ENCODE assay signal across 18 cellular contexts in genomic region chr6:168194732-168195565, GRCh38.
A peak's percentile ranks its signal among the peaks of the same experiment; 100 is the strongest.
DNase-seq lines count a peak whose midpoint lies in the region; ATAC-seq and TF ChIP-seq lines count a peak whose summit lies in the region.
"Had no signal": no experiment of that assay in that cellular context is flagged by ENCODE, and none has a peak within 500 bp of the region (broad histone marks: within the 10 kb centered on the region; RNA-seq: fewer than 3 reads in every experiment).

No MANE protein-coding gene starts in this region.

- H3K27me3 ChIP-seq in SK-N-SH (ENCODE audit: insufficient read depth), result no peaks in the 10 kb centered on the region
- no peaks in the 10 kb centered on the region for H3K27me3 ChIP-seq in liver (ENCODE audit: control insufficient read depth in 4 of 4, insufficient read depth in 4 of 4, low read length in 3 of 4)
- no peaks in the 10 kb centered on the region for H3K27me3 ChIP-seq in sigmoid colon

- ATAC-seq in SK-N-SH treated with all-trans-retinoic acid at 6 μM for 48 hours (no peak), HG03135 (IDR thresholded peaks at IDR 0.05; ENCODE audit: unreplicated experiment) (no peak)
- ATAC-seq in central memory CD8-positive, alpha-beta T cell (replicated peaks; ENCODE audit: extremely low read depth, poor library complexity, severe bottlenecking), result no peak
- ATAC-seq: heart left ventricle; mucosa of descending colon; PC-3; stimulated activated naive CD8-positive, alpha-beta T cell treated with anti-CD3 and anti-CD28 coated beads, Interleukin-15, amount 100 ng/mL, for 72 hours had no signal

- TF ChIP-seq CTCF in SK-N-SH (IDR thresholded peaks at IDR 0.05) (no peak), liver (IDR thresholded peaks at IDR 0.05; ENCODE audit: low read depth, low read length, missing input control) (no peak), sigmoid colon (IDR thresholded peaks at IDR 0.05) (no peak), RWPE1 (conservative IDR thresholded peaks at IDR 0.05; ENCODE audit: low read depth) (no peak)

- H3K9me3 Mint-ChIP-seq in central memory CD8-positive, alpha-beta T cell, result no peaks in the 10 kb centered on the region
- H3K9me3 Mint-ChIP-seq: stimulated activated naive CD8-positive, alpha-beta T cell treated with anti-CD3 and anti-CD28 coated beads, Interleukin-15, amount 100 ng/mL, for 72 hours; T-helper 1 cell treated with Interleukin-12 subunit alpha and Interleukin-12 subunit beta and Interleukin-4 antibody, amounts not matched to agents 30 μg/mL and 1 μg/mL, for 36 hours had no signal

- TF ChIP-seq POLR2A in sigmoid colon (IDR thresholded peaks at IDR 0.05), result no peak

- no peaks in the 10 kb centered on the region for H3K36me3 ChIP-seq in SK-N-SH (replicated peaks in 1 of 2; ENCODE audit: control insufficient read depth in 1 of 2, insufficient read depth in 2 of 2, low read length in 1 of 2)
- H3K36me3 ChIP-seq in liver (ENCODE audit: control insufficient read depth in 4 of 4, insufficient read depth in 3 of 4, low read depth in 1 of 4, low read length in 3 of 4), result no peaks in the 10 kb centered on the region
- no peaks in the 10 kb centered on the region for H3K36me3 ChIP-seq in sigmoid colon
- H3K36me3 ChIP-seq: heart left ventricle, WERI-Rb-1 had no signal

- H4K20me1 ChIP-seq in SK-N-SH (ENCODE audit: insufficient read depth), result no peaks in the 10 kb centered on the region

- H3K27ac Mint-ChIP-seq in central memory CD8-positive, alpha-beta T cell (ENCODE audit: low read depth), result peak overlapping the region; percentile 64
- H3K27ac Mint-ChIP-seq: B cell; stimulated activated naive CD8-positive, alpha-beta T cell treated with anti-CD3 and anti-CD28 coated beads, Interleukin-15, amount 100 ng/mL, for 72 hours; T-helper 1 cell treated with Interleukin-12 subunit alpha and Interleukin-12 subunit beta and Interleukin-4 antibody, amounts not matched to agents 30 μg/mL and 1 μg/mL, for 36 hours had no signal

- no peak overlapping the region for H2AFZ ChIP-seq in SK-N-SH (ENCODE audit: low read depth)

- intact Hi-C loops in sigmoid colon (cut with DNase I), result no loop called here

- 73% methylated on average over 14 of the region's 19 CpGs for WGBS in SK-N-SH (ENCODE audit: low lambda C conversion rate)
- WGBS in liver, result 85% methylated on average over 19 of the region's 19 CpGs
- WGBS in sigmoid colon, 2 donors, result 77 to 87% methylated on average over 19 of the region's 19 CpGs

- H3K4me2 ChIP-seq in SK-N-SH, result no peak overlapping the region

- H3K79me2 ChIP-seq in SK-N-SH (ENCODE audit: insufficient read depth), result no peaks in the 10 kb centered on the region

- CTCF ChIA-PET in SK-N-SH (lab: Yijun Ruan, JAX), result interaction anchor here (1.0 kb wide), 1 partner anchor 85 kb away, joined by 3 read pairs; no protein-coding TSS in a partner anchor
- CTCF ChIA-PET in RWPE1 (lab: Yijun Ruan, JAX), result interaction anchor here (0.8 kb wide), 1 partner anchor 22 kb away, joined by 3 read pairs; no protein-coding TSS in a partner anchor

- no peak overlapping the region for H3K9ac ChIP-seq in SK-N-SH
- H3K9ac ChIP-seq in liver (ENCODE audit: low read depth in 1 of 2, low read length in 2 of 2), result peak overlapping the region in 1 of 2 donors; percentile 91

- POLR2A ChIA-PET in SK-N-SH (lab: Yijun Ruan, JAX), result no interaction called here
- POLR2A ChIA-PET in RWPE1 (lab: Yijun Ruan, JAX; ENCODE audit: low non-redundant PET), result no interaction called here

- H3K27ac ChIP-seq in SK-N-SH (ENCODE audit: low read depth in 2 of 2, low read length in 1 of 2), result no peak overlapping the region
- H3K27ac ChIP-seq in liver (ENCODE audit: low read depth in 1 of 2, low read length in 2 of 2), result peak overlapping the region; percentile 89 to 93
- no peak overlapping the region for H3K27ac ChIP-seq in sigmoid colon
- H3K27ac ChIP-seq in RWPE1, result no peak overlapping the region
- H3K27ac ChIP-seq: heart left ventricle, WERI-Rb-1 had no signal

- H3K4me3 Mint-ChIP-seq in central memory CD8-positive, alpha-beta T cell, result no peak overlapping the region
- H3K4me3 Mint-ChIP-seq: B cell; T-helper 1 cell treated with Interleukin-12 subunit alpha and Interleukin-12 subunit beta and Interleukin-4 antibody, amounts not matched to agents 30 μg/mL and 1 μg/mL, for 36 hours had no signal

- no peak overlapping the region for H3K4me3 ChIP-seq in SK-N-SH (ENCODE audit: low read depth in 2 of 2, low read length in 1 of 2)
- H3K4me3 ChIP-seq in liver (ENCODE audit: low read depth in 1 of 3, low read length in 3 of 3), result no peak overlapping the region
- no peak overlapping the region for H3K4me3 ChIP-seq in sigmoid colon
- H3K4me3 ChIP-seq: heart left ventricle, mucosa of descending colon had no signal

- TF ChIP-seq RAD21 in SK-N-SH (IDR thresholded peaks at IDR 0.05; ENCODE audit: low read length), result no peak
- TF ChIP-seq RAD21 in liver (IDR thresholded peaks at IDR 0.05), result no peak

- no peaks in the 10 kb centered on the region for H3K4me1 ChIP-seq in SK-N-SH (ENCODE audit: control insufficient read depth in 1 of 2, insufficient read depth in 2 of 2, low read depth in 1 of 2, low read length in 1 of 2)
- peaks cover 6 to 31% (median 19%) of the 10 kb centered on the region in 4 donors for H3K4me1 ChIP-seq in liver (ENCODE audit: control insufficient read depth in 4 of 4, insufficient read depth in 4 of 4, low read length in 3 of 4)
- no peaks in the 10 kb centered on the region for H3K4me1 ChIP-seq in sigmoid colon
- H3K4me1 ChIP-seq: heart left ventricle had no signal

- peaks cover 5% of the 10 kb centered on the region for H3K4me1 Mint-ChIP-seq in central memory CD8-positive, alpha-beta T cell
- H3K4me1 Mint-ChIP-seq: B cell; stimulated activated naive CD8-positive, alpha-beta T cell treated with anti-CD3 and anti-CD28 coated beads, Interleukin-15, amount 100 ng/mL, for 72 hours had no signal

- H3K9me2 ChIP-seq in SK-N-SH, result no peaks in the 10 kb centered on the region

- no peaks in the 10 kb centered on the region for H3K9me3 ChIP-seq in SK-N-SH
- H3K9me3 ChIP-seq in liver (ENCODE audit: control insufficient read depth in 4 of 4, low read length in 3 of 4), result no peaks in the 10 kb centered on the region
- no peaks in the 10 kb centered on the region for H3K9me3 ChIP-seq in sigmoid colon
- H3K9me3 ChIP-seq: heart left ventricle, mucosa of descending colon had no signal

- H3K36me3 Mint-ChIP-seq in central memory CD8-positive, alpha-beta T cell (ENCODE audit: insufficient read depth), result no peaks in the 10 kb centered on the region

- DNase-seq in SK-N-SH (peak; percentile 14), sigmoid colon (peak; percentile 63), RWPE1 (ENCODE audit: low spot score) (no peak), germinal center (ENCODE audit: low spot score) (no peak)
- no peak for DNase-seq in central memory CD8-positive, alpha-beta T cell (ENCODE audit: low spot score in 2 of 2)
- DNase-seq: activated CD4-positive, alpha-beta T cell treated with anti-CD3 and anti-CD28 coated beads, Interleukin-2, amount 50 U/mL, for 4 hours; activated gamma-delta T cell treated with Interleukin-2 at 50 U/mL for 16 hours; mucosa of descending colon; NCI-H2081; PC-3; stimulated activated naive CD8-positive, alpha-beta T cell treated with anti-CD3 and anti-CD28 coated beads, Interleukin-15, amount 100 ng/mL, for 72 hours had no signal

- H3F3A ChIP-seq in SK-N-SH (replicated peaks; ENCODE audit: insufficient read depth), result no peaks in the 10 kb centered on the region

- TF ChIP-seq EP300 in SK-N-SH (IDR thresholded peaks at IDR 0.05; ENCODE audit: borderline replicate concordance in 1 of 2, low read depth in 1 of 2, low read length in 1 of 2) (no peak), sigmoid colon (IDR thresholded peaks at IDR 0.05) (no peak)

- H3K27me3 Mint-ChIP-seq in central memory CD8-positive, alpha-beta T cell, result peaks cover 48% of the 10 kb centered on the region
- H3K27me3 Mint-ChIP-seq: B cell had no signal

TF ChIP-seq in SK-N-SH, 30 proteins besides CTCF, POLR2A, EP300 and RAD21 (continues in another document):
- TF ChIP-seq NFIC (IDR thresholded peaks at IDR 0.05; ENCODE audit: borderline replicate concordance) (no peak), SMC3 (IDR thresholded peaks at IDR 0.05; ENCODE audit: low read depth, low read length) (no peak), EZH2phosphoT487 (IDR thresholded peaks at IDR 0.05; ENCODE audit: borderline replicate concordance, low read depth) (no peak), ELF1 (IDR thresholded peaks at IDR 0.05) (no peak), TCF12 (IDR thresholded peaks at IDR 0.05) (no peak), GABPA (IDR thresholded peaks at IDR 0.05; ENCODE audit: low read depth) (no peak)

TF ChIP-seq in SK-N-SH treated with all-trans-retinoic acid at 6 μM for 48 hours, 23 proteins besides CTCF, POLR2A, EP300 and RAD21 (continues in another document):
- no peak for TF ChIP-seq CREB5 (CRISPR knock-in tag; IDR thresholded peaks at IDR 0.05; ENCODE audit: low read depth)
- TF ChIP-seq PPARA (CRISPR knock-in tag; IDR thresholded peaks at IDR 0.05; ENCODE audit: borderline replicate concordance), result no peak

TF ChIP-seq in liver, 16 proteins besides CTCF, POLR2A, EP300 and RAD21 (continues in another document):
- TF ChIP-seq FOXA2 (IDR thresholded peaks at IDR 0.05) (no peak), ATF3 (IDR thresholded peaks at IDR 0.05) (no peak), JUND (IDR thresholded peaks at IDR 0.05) (no peak), GABPA (IDR thresholded peaks at IDR 0.05 in 1 of 2, conservative IDR thresholded peaks at IDR 0.05 in 1 of 2) (no peak), SP1 (IDR thresholded peaks at IDR 0.05) (no peak), ZBTB33 (IDR thresholded peaks at IDR 0.05) (no peak), RXRA (IDR thresholded peaks at IDR 0.05) (no peak), YY1 (IDR thresholded peaks at IDR 0.05) (no peak), HNF4A (conservative IDR thresholded peaks at IDR 0.05) (no peak), HNF4G (IDR thresholded peaks at IDR 0.05) (no peak)

Comparison
In these comparisons a context has a peak if more than half of its experiments do, and no peak if none do; other contexts are left out.
1. DNase-seq: peak in SK-N-SH (single experiment) and sigmoid colon (single experiment); none in central memory CD8-positive, alpha-beta T cell (0 of 2), RWPE1 (single experiment) and germinal center (single experiment).
2. H3K27ac ChIP-seq: peak in liver (2 of 2); none in SK-N-SH (0 of 2), sigmoid colon (0 of 4) and RWPE1 (single experiment).